In the genomic region with DNA sequence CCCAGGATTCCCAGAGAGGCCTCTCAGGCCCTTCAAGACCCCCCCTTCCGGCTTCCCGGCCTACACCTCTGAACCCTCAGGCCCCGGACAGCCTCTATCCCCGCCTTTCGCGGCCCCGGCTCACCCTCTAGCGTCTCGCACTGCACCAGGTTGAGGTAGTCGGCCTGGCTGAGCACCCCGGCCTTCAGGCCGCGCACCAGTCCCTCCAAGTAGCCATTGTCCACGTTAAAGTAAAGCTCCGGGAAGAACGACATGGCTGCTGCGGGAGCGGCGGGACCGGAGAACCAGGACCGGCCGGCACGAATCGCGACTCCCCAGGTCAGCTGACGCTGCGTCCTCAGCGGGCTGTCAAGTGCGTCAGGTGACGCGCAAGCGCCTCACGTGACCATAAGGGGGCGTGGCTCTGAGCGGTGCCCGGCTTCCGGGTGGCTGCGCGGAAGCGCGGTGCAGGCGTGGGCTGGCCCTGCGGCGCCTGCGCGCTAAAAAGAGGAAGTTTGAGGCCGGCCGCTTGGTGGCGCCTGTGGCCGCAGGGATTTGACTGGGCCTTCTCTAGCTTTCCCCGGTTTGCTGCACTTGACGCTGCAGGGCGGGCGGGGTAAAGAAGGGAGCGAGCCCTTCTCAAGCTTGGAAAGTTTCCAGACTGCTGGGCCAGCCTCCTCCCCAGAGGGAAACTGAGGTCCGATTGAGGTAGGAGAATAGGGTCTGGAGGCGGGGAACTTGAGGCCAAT, we compare ENCODE assay signal across 8 cellular contexts. TPM values are rescaled to one million over a fixed set of nuclear protein-coding genes. Genes with fewer than 3 reads are reported as not detected.
DNase-seq lines count a peak whose midpoint lies in the region; ATAC-seq and TF ChIP-seq lines count a peak whose summit lies in the region.

A gene (minus strand): TSS at position 325 of the 728 bp plus-strand sequence. CDS start 71 bp downstream, at position 254.

- no peaks in the 10 kb centered on the region for H3K27me3 ChIP-seq in breast epithelium

- H3K9me3 ChIP-seq in breast epithelium (no peaks in the 10 kb centered on the region), iPS-18c (ENCODE audit: control insufficient read depth, insufficient read depth, low read length) (no peaks in the 10 kb centered on the region)

- H3K4me1 ChIP-seq in breast epithelium, result peaks cover 9 to 11% of the 10 kb centered on the region in 2 donors

- peak; percentile 80 for ATAC-seq in GM18870 (IDR thresholded peaks at IDR 0.05; ENCODE audit: unreplicated experiment)
- ATAC-seq in HG03135 (IDR thresholded peaks at IDR 0.05; ENCODE audit: unreplicated experiment), result peak; percentile 92

- CTCF ChIA-PET in AG04449 (lab: Yijun Ruan, JAX), result interaction anchor here (0.5 to 26.6 kb wide), 32 partner anchors 9 to 560 kb away, joined by 3 to 661 read pairs (median 4); a partner anchor contains a TSS

- peak; percentile 76 for TF ChIP-seq POLR2A in breast epithelium (IDR thresholded peaks at IDR 0.05)

- H3K4me3 ChIP-seq in AG04449 (ENCODE audit: low read depth, low read length) (peak within 1 kb of the TSS; percentile 98), breast epithelium (peak within 1 kb of the TSS; percentile 81 to 85 (median 81)), iPS-18c (ENCODE audit: insufficient read depth, low read depth, low read length) (peak within 1 kb of the TSS; percentile 95), skin epidermis (peak within 1 kb of the TSS; percentile 70 to 94 (median 86))

- H3K27ac ChIP-seq in VCaP (peak within 1 kb of the TSS; percentile 77), breast epithelium (peak within 1 kb of the TSS; percentile 96 to 98), skin epidermis (peak within 1 kb of the TSS; percentile 68 to 99 (median 95))

- no peaks in the 10 kb centered on the region for H3K36me3 ChIP-seq in breast epithelium

- DNase-seq in AG04449 (ENCODE audit: low read depth, low spot score) (peak; percentile 76), NCI-H2196 (lab: John Stamatoyannopoulos, UW; ENCODE audit: unreplicated experiment) (peak; percentile 91), breast epithelium (ENCODE audit: low spot score in 2 of 2) (peak; percentile 97 to 99)

- POLR2A ChIA-PET in AG04449 (lab: Yijun Ruan, JAX), result interaction anchor here (0.8 to 1.3 kb wide), 5 partner anchors 15 to 179 kb away, joined by 3 to 7 read pairs (median 4); a partner anchor contains a TSS

- intact Hi-C loops in breast epithelium (cut with DNase I; ENCODE audit: low total_unique reads), result no loop called here

- TF ChIP-seq CTCF in AG04449 (IDR thresholded peaks at IDR 0.05; ENCODE audit: insufficient read depth, low read length, missing control alignments) (peak; percentile 90), VCaP (conservative IDR thresholded peaks at IDR 0.05) (peak; percentile 86), breast epithelium (IDR thresholded peaks at IDR 0.05) (peak; percentile 88 to 94 (median 91))

RNA-seq across cellular contexts. Expression of the gene that starts here (rescaled TPM):
- 100 to 1,000 TPM; 101 to 122 (median 104) TPM for total RNA-seq in breast epithelium

Comparison
In these comparisons a context has a peak if more than half of its experiments do, and no peak if none do; other contexts are left out.
1. Peak in every context shown above with its lines: DNase-seq, ATAC-seq, H3K4me3 ChIP-seq and H3K27ac ChIP-seq.